Comparison of ENCODE assay signal across 10 cellular contexts in the genomic region with DNA sequence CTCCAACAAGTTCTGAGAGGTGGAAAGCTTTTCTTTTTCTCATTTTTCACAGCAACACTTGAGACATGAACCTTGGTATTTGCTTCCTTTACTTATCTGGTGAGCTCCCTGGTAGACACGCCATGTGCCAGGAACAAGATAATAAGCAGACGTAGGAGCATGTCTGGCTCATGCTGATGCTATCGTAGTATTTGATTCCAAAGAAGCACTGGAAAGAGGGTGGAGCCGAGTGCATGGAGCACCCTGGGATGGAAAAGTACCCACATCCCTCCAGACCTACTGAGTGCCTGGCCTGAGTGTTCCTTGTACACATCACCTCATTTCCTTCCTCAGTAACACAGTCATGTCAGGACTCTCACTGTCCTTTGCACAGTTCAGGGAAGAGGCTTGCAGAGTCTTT.
"Had no signal": no experiment of that assay in that cellular context is flagged by ENCODE, and none has a peak within 500 bp of the region (broad histone marks: within the 10 kb centered on the region; RNA-seq: fewer than 3 reads in every experiment).

No MANE protein-coding gene starts in this region.

- H3K36me3 ChIP-seq: adrenal gland, stomach had no signal

- H3K27ac ChIP-seq: adrenal gland, coronary artery, stomach had no signal

- H3K27me3 ChIP-seq: adrenal gland, stomach had no signal

- H3K4me3 ChIP-seq: adrenal gland, coronary artery, stomach had no signal

- H3K9me3 ChIP-seq: adrenal gland, stomach had no signal

- H3K4me1 ChIP-seq: adrenal gland, stomach had no signal

- ATAC-seq: activated CD4-positive, CD25-positive, alpha-beta regulatory T cell treated with anti-CD3 and anti-CD28 coated beads, Interleukin-2, amount 50 U/mL, for 24 hours had no signal

- DNase-seq: activated naive CD4-positive, alpha-beta T cell treated with anti-CD3 and anti-CD28 coated beads, Interleukin-2, amount 50 U/mL, for 16 hours; central memory CD4-positive, alpha-beta T cell; effector CD4-positive, alpha-beta T cell; hypothalamus; mammary epithelial cell; small intestine; stomach had no signal
